ENCODE assay signal across 13 cellular contexts in genomic region chr10:57992321-57993077, GRCh38.
DNase-seq lines count a peak whose midpoint lies in the region; ATAC-seq, FAIRE-seq and TF ChIP-seq lines count a peak whose summit lies in the region.
"Had no signal": no experiment of that assay in that cellular context is flagged by ENCODE, and none has a peak within 500 bp of the region (broad histone marks: within the 10 kb centered on the region; RNA-seq: fewer than 3 reads in every experiment).

No MANE protein-coding gene starts in this region.

- no peak overlapping the region for H3K9ac ChIP-seq in HepG2 (ENCODE audit: insufficient read depth, low read depth, low read length)

- TF ChIP-seq EP300 in HepG2 (IDR thresholded peaks at IDR 0.05; ENCODE audit: low read depth in 2 of 2, low read length in 2 of 2) (no peak), HepG2 (CRISPR knock-in tag; IDR thresholded peaks at IDR 0.05; ENCODE audit: borderline replicate concordance) (no peak), stomach (IDR thresholded peaks at IDR 0.05) (no peak)

- H3K4me3 ChIP-seq in right lobe of liver, result no peak overlapping the region
- no peak overlapping the region for H3K4me3 ChIP-seq in HepG2 (replicated peaks in 1 of 3; ENCODE audit: insufficient read depth in 1 of 3, low read depth in 2 of 3, low read length in 3 of 3)
- no peak overlapping the region for H3K4me3 ChIP-seq in WERI-Rb-1 (ENCODE audit: low read depth, low read length)
- no peak overlapping the region for H3K4me3 ChIP-seq in aorta (ENCODE audit: low read length in 2 of 2)
- no peak overlapping the region for H3K4me3 ChIP-seq in right atrium auricular region
- no peak overlapping the region for H3K4me3 ChIP-seq in stomach

- no peaks in the 10 kb centered on the region for H3K27me3 ChIP-seq in right lobe of liver
- no peaks in the 10 kb centered on the region for H3K27me3 ChIP-seq in HepG2 (ENCODE audit: control insufficient read depth in 1 of 2, insufficient read depth in 2 of 2, low read length in 2 of 2)
- no peaks in the 10 kb centered on the region for H3K27me3 ChIP-seq in WERI-Rb-1 (ENCODE audit: insufficient read depth, low read depth, severe bottlenecking)
- H3K27me3 ChIP-seq in aorta (ENCODE audit: control insufficient read depth in 1 of 2, insufficient read depth in 2 of 2, low read length in 1 of 2), result no peaks in the 10 kb centered on the region
- H3K27me3 ChIP-seq in right atrium auricular region, result no peaks in the 10 kb centered on the region
- H3K27me3 ChIP-seq in stomach, result no peaks in the 10 kb centered on the region

- DNase-seq in right lobe of liver (no peak), HepG2 (ENCODE audit: low spot score) (no peak), WERI-Rb-1 (peak; percentile 28), iPS-NIHi11 (ENCODE audit: low spot score) (peak; percentile 8), aorta (no peak), NCI-H2107 (lab: John Stamatoyannopoulos, UW) (no peak), right atrium auricular region (ENCODE audit: low spot score) (no peak), stomach (no peak)
- DNase-seq: activated CD4-positive, alpha-beta T cell treated with anti-CD3 and anti-CD28 coated beads, Interleukin-2, amount 50 U/mL, for 4 hours; caudate nucleus; left cardiac atrium; NCI-H1048 had no signal

- H3K79me2 ChIP-seq in HepG2 (ENCODE audit: insufficient read depth, low read length), result no peaks in the 10 kb centered on the region

- no peak for TF ChIP-seq POLR2A in right lobe of liver (IDR thresholded peaks at IDR 0.05)
- TF ChIP-seq POLR2A in HepG2 (IDR thresholded peaks at IDR 0.05; ENCODE audit: insufficient read depth in 1 of 2, low read depth in 2 of 2, low read length in 2 of 2), result no peak
- no peak for TF ChIP-seq POLR2A in stomach (IDR thresholded peaks at IDR 0.05)

- no peaks in the 10 kb centered on the region for H4K20me1 ChIP-seq in HepG2 (ENCODE audit: insufficient read depth, low read length)

- POLR2A ChIA-PET in HepG2 (lab: Yijun Ruan, JAX), result no interaction called here

- H3K27ac ChIP-seq in right lobe of liver (no peak overlapping the region), HepG2 (ENCODE audit: extremely low read length, insufficient read depth, low read length) (no peak overlapping the region), WERI-Rb-1 (no peak overlapping the region), aorta (ENCODE audit: low read depth in 1 of 2, low read length in 2 of 2) (no peak overlapping the region), right atrium auricular region (no peak overlapping the region), stomach (no peak overlapping the region)

- no peaks in the 10 kb centered on the region for H3K4me1 ChIP-seq in right lobe of liver
- no peaks in the 10 kb centered on the region for H3K4me1 ChIP-seq in HepG2 (ENCODE audit: insufficient read depth, low read length)
- H3K4me1 ChIP-seq in aorta (ENCODE audit: control insufficient read depth in 1 of 2, insufficient read depth in 2 of 2, low read length in 2 of 2), result no peaks in the 10 kb centered on the region
- H3K4me1 ChIP-seq in right atrium auricular region, result no peaks in the 10 kb centered on the region
- H3K4me1 ChIP-seq in stomach, result no peaks in the 10 kb centered on the region

- TF ChIP-seq CTCF in right lobe of liver (IDR thresholded peaks at IDR 0.05) (no peak), HepG2 (CRISPR knock-in tag; IDR thresholded peaks at IDR 0.05) (no peak), WERI-Rb-1 (IDR thresholded peaks at IDR 0.05; ENCODE audit: low read depth, low read length) (no peak), right atrium auricular region (IDR thresholded peaks at IDR 0.05) (no peak), stomach (IDR thresholded peaks at IDR 0.05) (no peak)

- H3K36me3 ChIP-seq in right lobe of liver, result no peaks in the 10 kb centered on the region
- no peaks in the 10 kb centered on the region for H3K36me3 ChIP-seq in HepG2 (replicated peaks in 1 of 2; ENCODE audit: control insufficient read depth in 1 of 2, insufficient read depth in 2 of 2, low read length in 2 of 2)
- H3K36me3 ChIP-seq in WERI-Rb-1, result no peaks in the 10 kb centered on the region
- no peaks in the 10 kb centered on the region for H3K36me3 ChIP-seq in aorta (ENCODE audit: control insufficient read depth in 1 of 2, insufficient read depth in 2 of 2, low read length in 1 of 2)
- no peaks in the 10 kb centered on the region for H3K36me3 ChIP-seq in right atrium auricular region
- no peaks in the 10 kb centered on the region for H3K36me3 ChIP-seq in stomach

- intact Hi-C loops in right lobe of liver (cut with DNase I), result no loop called here
- intact Hi-C loops in HepG2 (cut with micrococcal nuclease; ENCODE audit: unreplicated experiment), result no loop called here
- intact Hi-C loops in aorta (cut with DNase I), result no loop called here
- intact Hi-C loops in stomach (cut with DNase I; ENCODE audit: low total_unique reads), result no loop called here

- CTCF ChIA-PET in HepG2 (lab: Yijun Ruan, JAX; ENCODE audit: low intra/inter-chr PET ratio, low total read pairs), result no interaction called here

- BruUV-seq in HepG2 (replicated peaks; lab: Mats Ljungman, UMichigan), result no TSS peak

- FAIRE-seq in HepG2 (lab: Jason Lieb, UNC), result no peak
- FAIRE-seq: G401.6 had no signal

- WGBS in right lobe of liver (ENCODE audit: insufficient coverage, low coverage, low lambda C conversion rate, missing lambda C conversion rate), result 31% methylated on average over 5 of the region's 5 CpGs
- 23% methylated on average over 5 of the region's 5 CpGs for WGBS in HepG2 (ENCODE audit: low lambda C conversion rate)
- 62% methylated on average over 5 of the region's 5 CpGs for WGBS in aorta, 2 donors
- 42 to 56% (median 46%) methylated on average over 5 of the region's 5 CpGs for WGBS in stomach, 5 donors

- no peak for TF ChIP-seq RAD21 in HepG2 (CRISPR knock-in tag; IDR thresholded peaks at IDR 0.05)

- H3K4me2 ChIP-seq in HepG2 (ENCODE audit: low read depth, low read length), result no peak overlapping the region

- peak; percentile 28 to 77 (median 61) for ATAC-seq in right lobe of liver
- no peak; the same call in 2 of the 3 replicates for ATAC-seq in HepG2
- ATAC-seq in aorta (ENCODE audit: low FRiP score), result peak; percentile 56

- in situ Hi-C loops in HepG2 (cut with HindIII; ENCODE audit: extremely low pct_ligation_motif_present, low pct_unique_long_range_greater_than_20kb), result no loop called here

- H2AFZ ChIP-seq in HepG2 (ENCODE audit: low read length), result no peak overlapping the region

- H3K9me3 ChIP-seq in right lobe of liver (no peaks in the 10 kb centered on the region), HepG2 (ENCODE audit: low read length) (no peaks in the 10 kb centered on the region), WERI-Rb-1 (ENCODE audit: severe bottlenecking) (no peaks in the 10 kb centered on the region), aorta (ENCODE audit: control insufficient read depth, low read length) (no peaks in the 10 kb centered on the region), right atrium auricular region (no peaks in the 10 kb centered on the region), stomach (peaks cover 0 to 3% (median 0%) of the 10 kb centered on the region in 4 donors)

TF ChIP-seq in HepG2, 621 proteins besides CTCF, POLR2A, EP300 and RAD21:
- TF ChIP-seq MNT (IDR thresholded peaks at IDR 0.05), result no peak

Comparison
In these comparisons a context has a peak if more than half of its experiments do, and no peak if none do; other contexts are left out.
1. DNase-seq: peak in WERI-Rb-1 (single experiment) and iPS-NIHi11 (single experiment); none in right lobe of liver (0 of 3), HepG2 (single experiment), aorta (0 of 2), NCI-H2107 (single experiment), right atrium auricular region (single experiment) and stomach (single experiment).